In the genomic region with DNA sequence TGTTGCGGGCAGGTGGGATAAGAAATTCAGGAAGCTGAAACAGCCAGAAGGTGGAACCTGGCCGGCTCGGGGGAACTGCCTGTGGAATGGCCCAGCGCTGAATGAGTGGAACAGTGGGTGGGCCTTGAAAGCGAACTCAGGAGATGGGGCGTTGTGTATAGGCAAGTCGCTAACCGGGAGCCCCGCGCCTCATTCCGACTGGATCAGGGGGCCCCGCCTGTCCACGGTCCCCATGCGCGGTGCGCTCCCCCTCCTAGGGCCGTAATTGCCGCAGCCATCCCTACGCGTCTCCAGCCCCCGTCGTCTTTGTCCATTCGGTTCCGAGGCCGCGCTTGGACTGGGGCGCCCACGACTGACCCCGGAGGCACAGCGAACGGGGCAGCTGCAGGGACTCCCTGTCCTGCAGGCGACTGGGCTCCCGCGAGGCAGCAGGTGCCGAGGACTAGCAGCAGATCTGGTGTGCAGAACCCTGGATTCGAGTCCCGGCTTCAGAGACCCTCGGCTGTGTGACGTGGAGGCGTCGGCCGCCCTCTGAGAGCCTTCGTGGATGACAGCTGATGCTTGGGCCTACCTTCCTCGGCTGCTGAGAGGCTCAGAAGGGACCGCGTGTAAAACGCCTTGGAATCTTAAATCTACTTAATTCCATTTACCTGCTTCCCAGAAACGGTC, we compare ENCODE assay signal across 1 cellular context.
TF ChIP-seq lines count a peak whose summit lies in the region.

No MANE protein-coding gene starts in this region.

TF ChIP-seq in endothelial cell of umbilical vein, 7 proteins besides CTCF, POLR2A, EP300 and RAD21:
- TF ChIP-seq FOS (IDR thresholded peaks at IDR 0.05; ENCODE audit: borderline replicate concordance, insufficient read depth, low read length), result no peak
- TF ChIP-seq, protein P1, sequence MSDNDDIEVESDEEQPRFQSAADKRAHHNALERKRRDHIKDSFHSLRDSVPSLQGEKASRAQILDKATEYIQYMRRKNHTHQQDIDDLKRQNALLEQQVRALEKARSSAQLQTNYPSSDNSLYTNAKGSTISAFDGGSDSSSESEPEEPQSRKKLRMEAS (IDR thresholded peaks at IDR 0.05; ENCODE audit: insufficient read depth, insufficient read length), result no peak
- no peak for TF ChIP-seq GATA2 (IDR thresholded peaks at IDR 0.05; ENCODE audit: insufficient read depth, insufficient read length, low read depth, low read length)
- no peak for TF ChIP-seq MYC (IDR thresholded peaks at IDR 0.05; ENCODE audit: low read depth, low read length)
- no peak for TF ChIP-seq POLR2AphosphoS5 (IDR thresholded peaks at IDR 0.05; ENCODE audit: insufficient read depth, low read depth, low read length)
- peak; percentile 93 for TF ChIP-seq EZH2 (IDR thresholded peaks at IDR 0.05; ENCODE audit: borderline replicate concordance, low read depth, low read length, severe bottlenecking)
- TF ChIP-seq JUN (IDR thresholded peaks at IDR 0.05; ENCODE audit: borderline replicate concordance, insufficient read depth, insufficient read length, low read depth), result no peak
TF ChIP-seq in endothelial cell of umbilical vein: peak in this region for 1.
